Comparison of ENCODE assay signal across 16 cellular contexts in genomic region chr2:101300164-101300563, GRCh38. TPM values are rescaled to one million over a fixed set of nuclear protein-coding genes. Genes with fewer than 3 reads are reported as not detected.
A peak's percentile ranks its signal among the peaks of the same experiment; 100 is the strongest.
DNase-seq lines count a peak whose midpoint lies in the region; ATAC-seq and TF ChIP-seq lines count a peak whose summit lies in the region.
"Had no signal": no experiment of that assay in that cellular context is flagged by ENCODE, and none has a peak within 500 bp of the region (broad histone marks: within the 10 kb centered on the region; RNA-seq: fewer than 3 reads in every experiment).

No MANE protein-coding gene starts in this region.

- CTCF ChIA-PET in GM10248 (lab: Yijun Ruan, JAX), result interaction anchor here (1.4 kb wide), 1 partner anchor 11 kb away, joined by 3 read pairs; no protein-coding TSS in a partner anchor
- CTCF ChIA-PET in activated CD8-positive, alpha-beta T cell treated with anti-CD3 and anti-CD28 coated beads for 36 hours (lab: Charles Lee), result interaction anchor here (1.0 to 3.5 kb wide), 5 partner anchors 17 to 87 kb away, joined by 3 to 12 read pairs (median 4); partner anchors contain the start of genes CNOT11 and CREG2
- CTCF ChIA-PET in RWPE1 (lab: Yijun Ruan, JAX), result no interaction called here

- no peaks in the 10 kb centered on the region for H3K27me3 Mint-ChIP-seq in activated T-cell treated with anti-CD3 and anti-CD28 coated beads, Interleukin-2, amount 50 U/mL, for 72 hours (ENCODE audit: low read depth)
- no peaks in the 10 kb centered on the region for H3K27me3 Mint-ChIP-seq in activated CD8-positive, alpha-beta T cell treated with anti-CD3 and anti-CD28 coated beads for 36 hours
- no peaks in the 10 kb centered on the region for H3K27me3 Mint-ChIP-seq in natural killer cell (ENCODE audit: low read depth in 2 of 2)

- H3K36me3 Mint-ChIP-seq in activated T-cell treated with anti-CD3 and anti-CD28 coated beads, Interleukin-2, amount 50 U/mL, for 72 hours (ENCODE audit: insufficient read depth in 2 of 2), result peaks cover 4 to 14% of the 10 kb centered on the region in 2 donors
- H3K36me3 Mint-ChIP-seq in activated CD8-positive, alpha-beta T cell treated with anti-CD3 and anti-CD28 coated beads for 36 hours (ENCODE audit: low read depth), result peaks cover 36% of the 10 kb centered on the region
- no peaks in the 10 kb centered on the region for H3K36me3 Mint-ChIP-seq in natural killer cell

- POLR2A ChIA-PET in GM10248 (lab: Yijun Ruan, JAX) (no interaction called here), RWPE1 (lab: Yijun Ruan, JAX; ENCODE audit: low non-redundant PET) (no interaction called here)
- POLR2A ChIA-PET in activated CD8-positive, alpha-beta T cell treated with anti-CD3 and anti-CD28 coated beads for 36 hours (lab: Charles Lee), result interaction anchor here (0.7 to 1.2 kb wide), 2 partner anchors 8 to 25 kb away, joined by 3 to 8 read pairs; partner anchors contain the start of gene RNF149

- H3K4me1 Mint-ChIP-seq in activated T-cell treated with anti-CD3 and anti-CD28 coated beads, Interleukin-2, amount 50 U/mL, for 72 hours (ENCODE audit: low read depth), result peaks cover 85% of the 10 kb centered on the region
- H3K4me1 Mint-ChIP-seq in activated CD8-positive, alpha-beta T cell treated with anti-CD3 and anti-CD28 coated beads for 36 hours (ENCODE audit: low read depth), result peaks cover 76% of the 10 kb centered on the region
- peaks cover 87 to 94% of the 10 kb centered on the region in 2 donors for H3K4me1 Mint-ChIP-seq in natural killer cell

- TF ChIP-seq CTCF in GM10248 (IDR thresholded peaks at IDR 0.05; ENCODE audit: control extremely low read depth, extremely low read depth, low read depth, missing control alignments) (no peak), natural killer cell (IDR thresholded peaks at IDR 0.05) (no peak), RWPE1 (conservative IDR thresholded peaks at IDR 0.05; ENCODE audit: low read depth) (no peak)
- TF ChIP-seq CTCF in activated CD8-positive, alpha-beta T cell treated with anti-CD3 and anti-CD28 coated beads for 36 hours (IDR thresholded peaks at IDR 0.05), result no peak

- H3K27ac Mint-ChIP-seq in activated T-cell treated with anti-CD3 and anti-CD28 coated beads, Interleukin-2, amount 50 U/mL, for 72 hours, result no peak overlapping the region
- peak overlapping the region; percentile 3 for H3K27ac Mint-ChIP-seq in activated CD8-positive, alpha-beta T cell treated with anti-CD3 and anti-CD28 coated beads for 36 hours
- H3K27ac Mint-ChIP-seq in natural killer cell, result peak overlapping the region; percentile 60 to 98

- intact Hi-C loops in activated CD8-positive, alpha-beta T cell treated with anti-CD3 and anti-CD28 coated beads for 36 hours (cut with micrococcal nuclease), result no loop called here
- intact Hi-C loops in natural killer cell (cut with micrococcal nuclease), result loop anchor here (10.0 kb wide), 1 partner anchor 715 kb away; no protein-coding TSS in a partner anchor

- ATAC-seq in activated T-cell treated with anti-CD3 and anti-CD28 coated beads, Interleukin-2, amount 50 U/mL, for 72 hours (replicated peaks in 1 of 2), result no peak
- ATAC-seq in activated CD8-positive, alpha-beta T cell treated with anti-CD3 and anti-CD28 coated beads for 36 hours, result no peak
- ATAC-seq in natural killer cell (peak; percentile 44 to 74 (median 66)), HG03139 (IDR thresholded peaks at IDR 0.05; ENCODE audit: unreplicated experiment) (no peak)

- peak overlapping the region; percentile 33 to 60 for H3K4me3 Mint-ChIP-seq in activated T-cell treated with anti-CD3 and anti-CD28 coated beads, Interleukin-2, amount 50 U/mL, for 72 hours
- H3K4me3 Mint-ChIP-seq in activated CD8-positive, alpha-beta T cell treated with anti-CD3 and anti-CD28 coated beads for 36 hours, result no peak overlapping the region
- H3K4me3 Mint-ChIP-seq in natural killer cell, result peak overlapping the region; percentile 78

- no peak for DNase-seq in activated T-cell treated with anti-CD3 and anti-CD28 coated beads, Interleukin-2, amount 50 U/mL, for 72 hours
- DNase-seq in activated T-cell treated with anti-CD3 and anti-CD28 coated beads, Interleukin-2, amount 50 U/mL, for 48 hours, result no peak
- DNase-seq in GM10248 (ENCODE audit: extremely low spot score), result peak; percentile 34
- peak; percentile 54 for DNase-seq in activated CD8-positive, alpha-beta T cell treated with anti-CD3 and anti-CD28 coated beads for 36 hours
- DNase-seq in natural killer cell, result no peak
- no peak for DNase-seq in NCI-H1436 treated with DMSO at 0.1 percent for 48 hours (lab: John Stamatoyannopoulos, UW)
- no peak for DNase-seq in RWPE1 (ENCODE audit: low spot score)
- DNase-seq: aorta, COR-L47, foreskin fibroblast, KBM-7, NCI-H1092 treated with DMSO at 0.1 percent for 48 hours, NCI-H2171 treated with DMSO at 0.1 percent for 48 hours, NCI-H82, small intestine had no signal

- H3K27ac ChIP-seq in RWPE1, result no peak overlapping the region

- no peaks in the 10 kb centered on the region for H3K9me3 Mint-ChIP-seq in activated T-cell treated with anti-CD3 and anti-CD28 coated beads, Interleukin-2, amount 50 U/mL, for 72 hours
- no peaks in the 10 kb centered on the region for H3K9me3 Mint-ChIP-seq in activated CD8-positive, alpha-beta T cell treated with anti-CD3 and anti-CD28 coated beads for 36 hours
- H3K9me3 Mint-ChIP-seq in natural killer cell, result no peaks in the 10 kb centered on the region

RNA-seq across cellular contexts. Expression of gene RNF149, which starts 8.3 kb away (rescaled TPM):
- total RNA-seq in activated T-cell treated with anti-CD3 and anti-CD28 coated beads, Interleukin-2, amount 50 U/mL, for 72 hours, result 10 to 100 TPM; 30.9 to 50.8 TPM
- 10 to 100 TPM; 48.7 to 53.2 TPM for total RNA-seq in activated CD8-positive, alpha-beta T cell treated with anti-CD3 and anti-CD28 coated beads for 36 hours
- 100 to 1,000 TPM; 133 to 151 (median 149) TPM for total RNA-seq in natural killer cell

RNA-seq across cellular contexts. Expression of gene CNOT11, which starts 47.5 kb away (rescaled TPM):
- 10 to 100 TPM; 57.4 to 59.3 TPM for total RNA-seq in activated T-cell treated with anti-CD3 and anti-CD28 coated beads, Interleukin-2, amount 50 U/mL, for 72 hours
- 10 to 100 TPM; 56.7 to 59.7 TPM for total RNA-seq in activated CD8-positive, alpha-beta T cell treated with anti-CD3 and anti-CD28 coated beads for 36 hours
- total RNA-seq in natural killer cell, result 10 to 100 TPM; 41.7 to 49.8 (median 46.0) TPM

Comparison
In these comparisons a context has a peak if more than half of its experiments do, and no peak if none do; other contexts are left out.
1. ATAC-seq: peak in natural killer cell (3 of 3); none in activated T-cell treated with anti-CD3 and anti-CD28 coated beads, Interleukin-2, amount 50 U/mL, for 72 hours (0 of 2), activated CD8-positive, alpha-beta T cell treated with anti-CD3 and anti-CD28 coated beads for 36 hours (single experiment) and HG03139 (single experiment).
2. DNase-seq: peak in GM10248 (single experiment) and activated CD8-positive, alpha-beta T cell treated with anti-CD3 and anti-CD28 coated beads for 36 hours (single experiment); none in activated T-cell treated with anti-CD3 and anti-CD28 coated beads, Interleukin-2, amount 50 U/mL, for 72 hours (0 of 2), activated T-cell treated with anti-CD3 and anti-CD28 coated beads, Interleukin-2, amount 50 U/mL, for 48 hours (0 of 2), natural killer cell (single experiment), NCI-H1436 treated with DMSO at 0.1 percent for 48 hours (single experiment) and RWPE1 (single experiment).